In genomic region chr5:139658928-139659667, GRCh38 we compare ENCODE assay signal across 1 cellular context.
TF ChIP-seq lines count a peak whose summit lies in the region.

No MANE protein-coding gene starts in this region.

TF ChIP-seq in GM23338, 12 proteins besides CTCF, POLR2A, EP300 and RAD21 (continued from another document):
- no peak for TF ChIP-seq REST (IDR thresholded peaks at IDR 0.05; ENCODE audit: unreplicated experiment)
- no peak for TF ChIP-seq CREB1 (CRISPR knock-in tag; IDR thresholded peaks at IDR 0.05; ENCODE audit: low read depth)
- no peak for TF ChIP-seq STAT1 (IDR thresholded peaks at IDR 0.05; ENCODE audit: unreplicated experiment)
